Comparison of ENCODE assay signal across 12 cellular contexts in genomic region chr1:86754265-86754974, GRCh38.
"Had no signal": no experiment of that assay in that cellular context is flagged by ENCODE, and none has a peak within 500 bp of the region (broad histone marks: within the 10 kb centered on the region; RNA-seq: fewer than 3 reads in every experiment).

No MANE protein-coding gene starts in this region.

- H3K9me3 ChIP-seq: colonic mucosa, esophagus squamous epithelium, lower lobe of right lung, thoracic aorta, upper lobe of right lung had no signal

- H3K27me3 ChIP-seq: colonic mucosa, upper lobe of right lung had no signal

- DNase-seq: activated CD4-positive, alpha-beta T cell treated with anti-CD3 and anti-CD28 coated beads, Interleukin-2, amount 50 U/mL, for 1 hour; activated CD4-positive, CD25-positive, alpha-beta regulatory T cell; activated naive CD4-positive, alpha-beta T cell; activated naive CD8-positive, alpha-beta T cell treated with anti-CD3 and anti-CD28 coated beads, Interleukin-2, amount 10 ng/mL, durations not matched to agents 7 days and 5 days; central memory CD4-positive, alpha-beta T cell; colonic mucosa; esophagus squamous epithelium; left cardiac atrium; lower lobe of right lung; midbrain; upper lobe of right lung had no signal

- H3K27ac ChIP-seq: colonic mucosa, esophagus squamous epithelium, lower lobe of right lung, thoracic aorta, upper lobe of right lung had no signal

- H3K4me3 ChIP-seq: colonic mucosa, esophagus squamous epithelium, lower lobe of right lung, thoracic aorta, upper lobe of right lung had no signal

- ATAC-seq: left cardiac atrium, lower lobe of right lung, upper lobe of right lung had no signal

- H3K36me3 ChIP-seq: colonic mucosa, esophagus squamous epithelium, lower lobe of right lung, thoracic aorta, upper lobe of right lung had no signal

- H3K4me1 ChIP-seq: colonic mucosa, esophagus squamous epithelium had no signal
